8 cellular contexts compared by ENCODE assay signal in the genomic region with DNA sequence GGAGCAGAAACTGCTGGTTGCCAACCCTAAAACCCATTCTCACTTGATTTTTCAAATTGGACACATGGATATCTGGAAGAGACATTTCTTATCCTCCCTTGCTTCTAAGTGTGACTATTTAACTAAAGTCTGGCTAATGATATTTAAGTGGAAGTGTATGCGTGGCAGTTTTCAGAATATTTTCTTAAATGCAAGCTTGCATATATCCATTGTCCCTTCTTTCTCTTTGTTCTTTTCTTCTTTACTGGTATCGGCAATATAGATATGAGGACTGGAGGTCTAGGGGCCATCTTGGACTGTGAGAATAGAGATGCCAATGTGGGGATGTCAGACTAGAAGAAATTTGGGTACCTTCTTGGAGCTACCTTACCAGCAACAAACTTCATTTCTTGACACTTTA.
"Had no signal": no experiment of that assay in that cellular context is flagged by ENCODE, and none has a peak within 500 bp of the region (broad histone marks: within the 10 kb centered on the region; RNA-seq: fewer than 3 reads in every experiment).

No MANE protein-coding gene starts in this region.

- ATAC-seq: GM12878 had no signal

- FAIRE-seq: G401.6, GM12878, GM12891, GM12892, GM18507, GM19239 had no signal

- DNase-seq: GDM1, GF-D8 had no signal

- H3K4me3 ChIP-seq: GM12878 had no signal
